In the genomic region with DNA sequence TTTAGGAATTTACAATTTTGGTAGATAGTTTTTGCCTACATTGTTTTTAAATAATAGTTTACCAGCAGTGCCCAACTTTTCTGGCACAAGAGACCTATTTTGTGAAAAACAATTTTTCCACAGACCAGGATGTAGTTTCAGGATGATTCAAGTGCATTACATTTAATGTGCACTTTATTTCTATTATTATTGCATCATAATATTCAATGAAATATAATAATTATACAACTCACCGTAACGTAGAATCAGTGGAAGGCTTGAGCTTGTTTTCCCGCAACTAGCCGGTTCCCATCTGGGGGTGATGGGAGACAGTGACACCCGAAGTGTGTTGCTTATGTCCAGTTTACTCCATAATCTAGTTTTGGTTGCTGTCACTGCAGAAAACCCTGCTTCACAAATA, we compare ENCODE assay signal across 10 cellular contexts.
"Had no signal": no experiment of that assay in that cellular context is flagged by ENCODE, and none has a peak within 500 bp of the region (broad histone marks: within the 10 kb centered on the region; RNA-seq: fewer than 3 reads in every experiment).

No MANE protein-coding gene starts in this region.

- H3K9ac ChIP-seq: KMS-11 had no signal

- H3K4me2 ChIP-seq: GM23338, KMS-11 had no signal

- ATAC-seq: GM23338, HepG2 had no signal

- DNase-seq: H9, HCEC 1CT, Karpas-422, KBM-7 had no signal

- H3K4me3 ChIP-seq: GM23338 had no signal

- H2AFZ ChIP-seq: GM23338 had no signal

- H3K4me3 Mint-ChIP-seq: GM23338, H9 had no signal

- H3K27ac ChIP-seq: HL-60, KMS-11 had no signal

- H3K27ac Mint-ChIP-seq: GM23338, H9 had no signal

- FAIRE-seq: H1, H54, HepG2 had no signal
